1 cellular context compared by ENCODE assay signal in genomic region chrX:10025742-10026493, GRCh38.
TF ChIP-seq lines count a peak whose summit lies in the region.

No MANE protein-coding gene starts in this region.

TF ChIP-seq in K562, 482 proteins besides CTCF, POLR2A, EP300 and RAD21:
- TF ChIP-seq ZNF12 (CRISPR knock-in tag; IDR thresholded peaks at IDR 0.05) (no peak), TBP (optimal IDR thresholded peaks at IDR 0.05; ENCODE audit: low read depth, low read length) (no peak), PHF21A (IDR thresholded peaks at IDR 0.05; ENCODE audit: borderline replicate concordance, low read depth) (no peak), PKNOX1 (IDR thresholded peaks at IDR 0.05) (no peak), USF2 (CRISPR knock-in tag; IDR thresholded peaks at IDR 0.05) (peak; percentile 28; the same call in 1 of the 2 replicates), NFE2L1 (tag; IDR thresholded peaks at IDR 0.05; ENCODE audit: borderline replicate concordance, low read depth) (no peak), FUS (optimal IDR thresholded peaks at IDR 0.05; ENCODE audit: low read depth, low read length) (no peak), FOXP1 (CRISPR knock-in tag; IDR thresholded peaks at IDR 0.05) (no peak)
